ENCODE assay signal across 1 cellular context in genomic region chr9:133532937-133533668, GRCh38.
A peak's percentile ranks its signal among the peaks of the same experiment; 100 is the strongest.
TF ChIP-seq lines count a peak whose summit lies in the region.

No MANE protein-coding gene starts in this region.

TF ChIP-seq in K562, 482 proteins besides CTCF, POLR2A, EP300 and RAD21 (continued from another document):
- TF ChIP-seq SMC3 (conservative IDR thresholded peaks at IDR 0.05; ENCODE audit: insufficient read depth, low read depth, low read length) (peak; percentile 87), ZNF41 (CRISPR knock-in tag; conservative IDR thresholded peaks at IDR 0.05) (no peak), ETV5 (CRISPR knock-in tag; IDR thresholded peaks at IDR 0.05; ENCODE audit: low read depth) (no peak)
- TF ChIP-seq, protein P1, sequence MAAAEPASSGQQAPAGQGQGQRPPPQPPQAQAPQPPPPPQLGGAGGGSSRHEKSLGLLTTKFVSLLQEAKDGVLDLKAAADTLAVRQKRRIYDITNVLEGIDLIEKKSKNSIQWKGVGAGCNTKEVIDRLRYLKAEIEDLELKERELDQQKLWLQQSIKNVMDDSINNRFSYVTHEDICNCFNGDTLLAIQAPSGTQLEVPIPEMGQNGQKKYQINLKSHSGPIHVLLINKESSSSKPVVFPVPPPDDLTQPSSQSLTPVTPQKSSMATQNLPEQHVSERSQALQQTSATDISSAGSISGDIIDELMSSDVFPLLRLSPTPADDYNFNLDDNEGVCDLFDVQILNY (CRISPR knock-in tag; IDR thresholded peaks at IDR 0.05): no peak
